Comparison of ENCODE assay signal across 8 cellular contexts in the genomic region with DNA sequence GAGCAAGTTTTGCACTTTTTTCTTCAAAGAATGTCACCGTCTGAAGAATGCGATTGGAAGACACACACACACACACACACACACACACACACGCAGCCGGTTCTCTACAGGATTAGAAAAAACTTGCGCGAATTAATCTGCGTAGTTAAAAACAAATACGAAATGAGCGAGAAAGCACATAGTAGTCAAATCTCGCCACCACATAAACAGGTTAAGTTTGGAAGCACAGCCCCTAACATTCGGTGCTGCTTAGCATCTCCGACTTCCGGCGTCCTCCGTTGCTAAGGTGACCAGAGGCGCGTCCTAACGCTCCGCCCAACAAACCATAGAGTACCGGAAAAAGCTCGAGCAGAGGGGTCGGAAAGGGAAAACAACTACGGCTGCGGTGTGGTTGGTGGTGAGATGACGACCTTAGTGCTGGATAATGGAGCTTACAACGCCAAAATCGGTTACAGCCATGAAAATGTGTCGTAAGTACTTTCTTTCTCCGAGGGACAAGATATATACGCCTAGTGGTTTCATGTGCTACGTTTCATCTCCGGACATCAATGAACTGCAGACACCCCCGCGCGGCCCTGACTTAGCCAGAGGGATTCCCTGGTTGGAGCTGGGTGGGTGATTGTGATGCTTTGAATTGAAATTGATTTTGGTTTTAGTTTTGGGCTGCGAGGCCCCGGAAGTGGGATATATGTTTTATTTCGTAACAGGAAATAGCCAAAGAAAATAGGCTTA. TPM values are rescaled to one million over a fixed set of nuclear protein-coding genes. Genes with fewer than 3 reads are reported as not detected.
A peak's percentile ranks its signal among the peaks of the same experiment; 100 is the strongest.
DNase-seq lines count a peak whose midpoint lies in the region; ATAC-seq, FAIRE-seq and TF ChIP-seq lines count a peak whose summit lies in the region.

A gene (plus strand): TSS at position 366 of the 732 bp plus-strand sequence. CDS start 37 bp downstream, at position 403.

- FAIRE-seq in GM12892 (lab: Jason Lieb, UNC) (peak; percentile 89), urothelium cell line (lab: Jason Lieb, UNC) (no peak)

- ATAC-seq in HG02852 (IDR thresholded peaks at IDR 0.05; ENCODE audit: unreplicated experiment), result peak; percentile 89
- peak; percentile 97 to 99 (median 98) for ATAC-seq in psoas muscle

- peak within 1 kb of the TSS; percentile 49 to 93 (median 79) for H3K4me3 ChIP-seq in adrenal gland
- H3K4me3 ChIP-seq in left ventricle myocardium inferior, result peak within 1 kb of the TSS; percentile 93
- peak within 1 kb of the TSS; percentile 81 for H3K4me3 ChIP-seq in psoas muscle

- peaks cover 5 to 21% of the 10 kb centered on the region in 2 donors for H3K4me1 ChIP-seq in adrenal gland (replicated peaks in 1 of 2)
- H3K4me1 ChIP-seq in left ventricle myocardium inferior, result peaks cover 35% of the 10 kb centered on the region
- peaks cover 12% of the 10 kb centered on the region for H3K4me1 ChIP-seq in psoas muscle

- DNase-seq in GM12892 (ENCODE audit: insufficient read length) (peak; percentile 61), NCI-H146 (lab: John Stamatoyannopoulos, UW) (peak; percentile 92), T-helper 1 cell (peak; percentile 92 to 99 (median 96)), adrenal gland (peak; percentile 94 to 99 (median 96)), left ventricle myocardium inferior (peak; percentile 95), psoas muscle (peak; percentile 93 to 97), urothelium cell line (ENCODE audit: low spot score) (peak; percentile 85)

- H3K27me3 ChIP-seq in adrenal gland, result no peaks in the 10 kb centered on the region
- H3K27me3 ChIP-seq in left ventricle myocardium inferior (ENCODE audit: low read depth), result no peaks in the 10 kb centered on the region
- no peaks in the 10 kb centered on the region for H3K27me3 ChIP-seq in psoas muscle (ENCODE audit: insufficient read depth in 3 of 3, low read length in 2 of 3)

- TF ChIP-seq CTCF in adrenal gland (IDR thresholded peaks at IDR 0.05) (peak in 2 of 6 experiments; percentile 7 to 9), left ventricle myocardium inferior (IDR thresholded peaks at IDR 0.05; ENCODE audit: borderline replicate concordance) (no peak), psoas muscle (IDR thresholded peaks at IDR 0.05) (no peak)

- 0 to 1% (median 0%) methylated on average over 38 of the region's 38 CpGs for WGBS in adrenal gland, 4 donors
- 0% methylated on average over 38 of the region's 38 CpGs for WGBS in psoas muscle, 3 donors

- intact Hi-C loops in adrenal gland (cut with DNase I) (no loop called here), left ventricle myocardium inferior (cut with micrococcal nuclease) (no loop called here), psoas muscle (cut with DNase I) (loop anchor here (5.0 kb wide), 3 partner anchors 63 to 128 kb away; a partner anchor contains a TSS)

- peak within 1 kb of the TSS; percentile 43 to 79 (median 66) for H3K27ac ChIP-seq in adrenal gland
- peak within 1 kb of the TSS; percentile 83 for H3K27ac ChIP-seq in left ventricle myocardium inferior (replicated peaks)
- H3K27ac ChIP-seq in psoas muscle, result peak within 1 kb of the TSS; percentile 78

- no peaks in the 10 kb centered on the region for H3K9me3 ChIP-seq in adrenal gland (replicated peaks in 1 of 3)
- no peaks in the 10 kb centered on the region for H3K9me3 ChIP-seq in left ventricle myocardium inferior (replicated peaks)
- H3K9me3 ChIP-seq in psoas muscle, result no peaks in the 10 kb centered on the region

- H3K36me3 ChIP-seq in adrenal gland (replicated peaks in 1 of 2), result peaks cover 0 to 3% of the 10 kb centered on the region in 2 donors
- H3K36me3 ChIP-seq in left ventricle myocardium inferior, result peaks cover 5% of the 10 kb centered on the region
- peaks cover 0 to 10% of the 10 kb centered on the region in 2 donors for H3K36me3 ChIP-seq in psoas muscle (ENCODE audit: insufficient read depth in 1 of 2, low read depth in 1 of 2)

- TF ChIP-seq POLR2A in GM12892 (IDR thresholded peaks at IDR 0.05; ENCODE audit: low read depth, low read length) (peak; percentile 74), adrenal gland (IDR thresholded peaks at IDR 0.05) (peak; percentile 49 to 84)

RNA-seq across cellular contexts. Expression of the gene that starts here (rescaled TPM):
- polyA plus RNA-seq in GM12892 (2012; ENCODE audit: missing spikeins), result 26.4 TPM
- total RNA-seq in adrenal gland, result 10 to 100 TPM in 7 of 8 donors, 1 to 10 TPM in 1; 5.4 to 30.1 (median 23.3) TPM
- polyA plus RNA-seq in adrenal gland, result 10 to 100 TPM in 2 of 3 donors, 1 to 10 TPM in 1; 9.3 to 23.9 (median 11.3) TPM
- 18.3 TPM for total RNA-seq in left ventricle myocardium inferior
- total RNA-seq in psoas muscle, result 10 to 100 TPM; 12.1 to 19.6 (median 17.6) TPM
- polyA plus RNA-seq in psoas muscle, result 10 to 100 TPM; 11.5 to 31.7 (median 12.8) TPM

Comparison
In these comparisons a context has a peak if more than half of its experiments do, and no peak if none do; other contexts are left out.
1. Peak in every context shown above with its lines: DNase-seq, ATAC-seq, H3K4me3 ChIP-seq and H3K27ac ChIP-seq.
2. intact Hi-C loops: an anchor here in psoas muscle (5.0 kb wide); none called in adrenal gland and left ventricle myocardium inferior.